In genomic region chr1:107494061-107494460, GRCh38 we compare ENCODE assay signal across 34 cellular contexts.
"Had no signal": no experiment of that assay in that cellular context is flagged by ENCODE, and none has a peak within 500 bp of the region (broad histone marks: within the 10 kb centered on the region; RNA-seq: fewer than 3 reads in every experiment).

No MANE protein-coding gene starts in this region.

- H3K36me3 Mint-ChIP-seq: activated CD4-positive, alpha-beta memory T cell treated with anti-CD3 and anti-CD28 coated beads for 36 hours; activated naive CD4-positive, alpha-beta T cell treated with anti-CD3 and anti-CD28 coated beads, Interleukin-2, amount 50 U/mL, for 72 hours; activated naive CD8-positive, alpha-beta T cell treated with anti-CD3 and anti-CD28 coated beads for 36 hours; T-cell had no signal

- H3K27me3 ChIP-seq: adrenal gland, body of pancreas, brain microvascular endothelial cell, breast epithelium had no signal

- H3K4me3 ChIP-seq: adrenal gland, body of pancreas, breast epithelium had no signal

- H3K9me3 ChIP-seq: adrenal gland, body of pancreas, breast epithelium had no signal

- H3K4me1 Mint-ChIP-seq: activated CD4-positive, alpha-beta T cell treated with anti-CD3 and anti-CD28 coated beads, Interleukin-2, amount 10 ng/mL, durations not matched to agents 24 days and 14 days; activated naive CD8-positive, alpha-beta T cell treated with anti-CD3 and anti-CD28 coated beads for 36 hours; activated T-helper 17 cell treated with anti-CD3 and anti-CD28 coated beads, Interleukin-2, amount 50 U/mL, for 72 hours; T-helper 17 cell had no signal

- H3K4me3 Mint-ChIP-seq: activated B cell treated with CpG ODN at 0.5 μM for 24 hours; activated CD4-positive, alpha-beta memory T cell treated with anti-CD3 and anti-CD28 coated beads for 36 hours; activated CD4-positive, alpha-beta T cell treated with anti-CD3 and anti-CD28 coated beads, Interleukin-2, amount 10 ng/mL, durations not matched to agents 24 days and 14 days; activated CD8-positive, alpha-beta T cell treated with anti-CD3 and anti-CD28 coated beads for 36 hours; activated naive CD4-positive, alpha-beta T cell treated with anti-CD3 and anti-CD28 coated beads for 36 hours; activated naive CD8-positive, alpha-beta T cell treated with anti-CD3 and anti-CD28 coated beads for 36 hours; activated T-cell treated with anti-CD3 and anti-CD28 coated beads, Interleukin-2, amount 50 U/mL, for 4 hours; activated T-cell treated with anti-CD3 and anti-CD28 coated beads, Interleukin-2, amount 50 U/mL, for 72 hours; activated T-helper 1 cell treated with anti-CD3 and anti-CD28 coated beads, Interleukin-12 subunit alpha, Interleukin-12 subunit beta, Interleukin-2, Interleukin-4 antibody, amounts not matched to agents 30 ng/mL and 10 ng/mL and 1 ng/mL, durations not matched to agents 14 hours and 24 hours and 36 hours; activated T-helper 17 cell treated with anti-CD3 and anti-CD28 coated beads, Interleukin-2, amount 50 U/mL, for 72 hours; T-cell; T-helper 17 cell had no signal

- H3K27ac Mint-ChIP-seq: activated B cell treated with CpG ODN at 0.5 μM for 24 hours; activated CD4-positive, alpha-beta memory T cell treated with anti-CD3 and anti-CD28 coated beads for 36 hours; activated CD4-positive, alpha-beta T cell treated with anti-CD3 and anti-CD28 coated beads, Interleukin-2, amount 10 ng/mL, durations not matched to agents 24 days and 14 days; activated CD8-positive, alpha-beta T cell treated with anti-CD3 and anti-CD28 coated beads for 36 hours; activated naive CD4-positive, alpha-beta T cell treated with anti-CD3 and anti-CD28 coated beads for 36 hours; activated naive CD4-positive, alpha-beta T cell treated with anti-CD3 and anti-CD28 coated beads, Interleukin-2, amount 50 U/mL, for 72 hours; activated naive CD8-positive, alpha-beta T cell treated with anti-CD3 and anti-CD28 coated beads for 36 hours; activated T-cell treated with anti-CD3 and anti-CD28 coated beads, Interleukin-2, amount 50 U/mL, for 72 hours; activated T-helper 1 cell treated with anti-CD3 and anti-CD28 coated beads, Interleukin-12 subunit alpha, Interleukin-12 subunit beta, Interleukin-2, Interleukin-4 antibody, amounts not matched to agents 30 ng/mL and 10 ng/mL and 1 ng/mL, durations not matched to agents 14 hours and 24 hours and 36 hours; activated T-helper 17 cell treated with anti-CD3 and anti-CD28 coated beads, Interleukin-2, amount 50 U/mL, for 72 hours; T-cell; T-helper 17 cell had no signal

- H3K27me3 Mint-ChIP-seq: activated B cell treated with CpG ODN at 0.5 μM for 24 hours; activated CD4-positive, alpha-beta T cell treated with anti-CD3 and anti-CD28 coated beads, Interleukin-2, amount 10 ng/mL, durations not matched to agents 24 days and 14 days; activated naive CD8-positive, alpha-beta T cell treated with anti-CD3 and anti-CD28 coated beads for 36 hours had no signal

- H3K9me3 Mint-ChIP-seq: activated B cell treated with CpG ODN at 0.5 μM for 24 hours; activated CD4-positive, alpha-beta memory T cell treated with anti-CD3 and anti-CD28 coated beads for 36 hours; activated CD4-positive, alpha-beta T cell treated with anti-CD3 and anti-CD28 coated beads, Interleukin-2, amount 10 ng/mL, durations not matched to agents 24 days and 14 days; activated CD8-positive, alpha-beta T cell treated with anti-CD3 and anti-CD28 coated beads for 36 hours; activated naive CD4-positive, alpha-beta T cell treated with anti-CD3 and anti-CD28 coated beads for 36 hours; activated naive CD4-positive, alpha-beta T cell treated with anti-CD3 and anti-CD28 coated beads, Interleukin-2, amount 50 U/mL, for 72 hours; activated naive CD8-positive, alpha-beta T cell treated with anti-CD3 and anti-CD28 coated beads for 36 hours; activated T-cell treated with anti-CD3 and anti-CD28 coated beads, Interleukin-2, amount 50 U/mL, for 4 hours; activated T-cell treated with anti-CD3 and anti-CD28 coated beads, Interleukin-2, amount 50 U/mL, for 72 hours; activated T-helper 1 cell treated with anti-CD3 and anti-CD28 coated beads, Interleukin-12 subunit alpha, Interleukin-12 subunit beta, Interleukin-2, Interleukin-4 antibody, amounts not matched to agents 30 ng/mL and 10 ng/mL and 1 ng/mL, durations not matched to agents 14 hours and 24 hours and 36 hours; activated T-helper 17 cell treated with anti-CD3 and anti-CD28 coated beads, Interleukin-2, amount 50 U/mL, for 72 hours; T-cell had no signal

- H3K36me3 ChIP-seq: adrenal gland, brain microvascular endothelial cell, breast epithelium had no signal

- DNase-seq: activated B cell treated with CpG ODN at 0.5 μM for 24 hours; activated CD4-positive, alpha-beta memory T cell treated with anti-CD3 and anti-CD28 coated beads for 36 hours; activated CD4-positive, alpha-beta T cell treated with anti-CD3 and anti-CD28 coated beads for 4 hours; activated CD4-positive, alpha-beta T cell treated with anti-CD3 and anti-CD28 coated beads, Interleukin-2, amount 10 ng/mL, durations not matched to agents 24 days and 14 days; activated CD4-positive, alpha-beta T cell treated with anti-CD3 and anti-CD28 coated beads, Interleukin-2, amount 50 U/mL, for 1 hour; activated CD4-positive, alpha-beta T cell treated with anti-CD3 and anti-CD28 coated beads, Interleukin-2, amount 50 U/mL, for 4 hours; activated CD4-positive, CD25-positive, alpha-beta regulatory T cell treated with anti-CD3 and anti-CD28 coated beads, Interleukin-2, amount 50 U/mL, for 72 hours; activated CD8-positive, alpha-beta memory T cell treated with anti-CD3 and anti-CD28 coated beads, Interleukin-2, amount 50 U/mL, for 4 hours; activated CD8-positive, alpha-beta T cell treated with anti-CD3 and anti-CD28 coated beads for 36 hours; activated effector memory CD4-positive, alpha-beta T cell treated with anti-CD3 and anti-CD28 coated beads, Interleukin-2, amount 50 U/mL, for 16 hours; activated gamma-delta T cell treated with Interleukin-2 at 50 U/mL for 16 hours; activated naive CD4-positive, alpha-beta T cell; activated naive CD4-positive, alpha-beta T cell treated with anti-CD3 and anti-CD28 coated beads for 36 hours; activated naive CD4-positive, alpha-beta T cell treated with anti-CD3 and anti-CD28 coated beads, Interleukin-2, amount 50 U/mL, for 16 hours; activated naive CD8-positive, alpha-beta T cell treated with anti-CD3 and anti-CD28 coated beads for 36 hours; activated T-cell treated with anti-CD3 and anti-CD28 coated beads for 4 hours; activated T-cell treated with anti-CD3 and anti-CD28 coated beads, Interleukin-2, amount 50 U/mL, for 1 hour; activated T-cell treated with anti-CD3 and anti-CD28 coated beads, Interleukin-2, amount 50 U/mL, for 4 hours; activated T-cell treated with anti-CD3 and anti-CD28 coated beads, Interleukin-2, amount 50 U/mL, for 72 hours; adrenal gland; amniotic stem cell; aorta; body of pancreas; brain microvascular endothelial cell; central memory CD4-positive, alpha-beta T cell; T-cell; T-helper 17 cell had no signal

- FAIRE-seq: astrocyte, TTC549 had no signal

- ATAC-seq: activated CD8-positive, alpha-beta T cell treated with anti-CD3 and anti-CD28 coated beads for 36 hours; activated naive CD4-positive, alpha-beta T cell treated with anti-CD3 and anti-CD28 coated beads, Interleukin-2, amount 50 U/mL, for 72 hours; activated T-cell treated with anti-CD3 and anti-CD28 coated beads, Interleukin-2, amount 50 U/mL, for 4 hours; activated T-cell treated with anti-CD3 and anti-CD28 coated beads, Interleukin-2, amount 50 U/mL, for 72 hours; activated T-helper 17 cell treated with anti-CD3 and anti-CD28 coated beads, Interleukin-2, amount 50 U/mL, for 72 hours; body of pancreas; T-cell; T-helper 17 cell had no signal

- H3K4me1 ChIP-seq: adrenal gland, body of pancreas, breast epithelium had no signal

- H3K27ac ChIP-seq: adrenal gland, body of pancreas, brain microvascular endothelial cell, breast epithelium, VCaP had no signal
